In the genomic region with DNA sequence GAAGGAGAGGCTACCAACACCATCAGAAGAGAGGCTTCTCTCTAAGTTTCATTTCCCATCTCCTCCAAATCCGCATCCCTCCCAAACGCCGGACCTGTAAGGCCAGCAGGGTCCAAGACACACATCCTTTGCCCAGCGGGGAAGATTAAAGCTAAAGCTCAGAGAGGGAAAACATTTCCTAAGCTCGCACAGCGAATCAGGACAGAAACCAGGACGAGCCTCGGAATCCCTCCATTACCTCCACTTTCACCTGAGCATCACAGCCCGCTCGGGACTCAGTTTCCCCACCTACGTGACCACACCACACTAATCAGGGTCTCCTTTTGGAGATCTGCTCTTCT, we compare ENCODE assay signal across 8 cellular contexts. TPM values are rescaled to one million over a fixed set of nuclear protein-coding genes. Genes with fewer than 3 reads are reported as not detected.
A peak's percentile ranks its signal among the peaks of the same experiment; 100 is the strongest.
DNase-seq lines count a peak whose midpoint lies in the region; ATAC-seq, FAIRE-seq and TF ChIP-seq lines count a peak whose summit lies in the region.

No MANE protein-coding gene starts in this region.

- H3K27me3 ChIP-seq in HUES48 (ENCODE audit: control insufficient read depth, insufficient read depth, low read length) = peaks cover 6% of the 10 kb centered on the region
- no peaks in the 10 kb centered on the region for H3K27me3 ChIP-seq in bronchial epithelial cell (ENCODE audit: control insufficient read depth, insufficient read depth, low read length)
- H3K27me3 ChIP-seq in muscle layer of colon (ENCODE audit: control insufficient read depth in 1 of 2, insufficient read depth in 2 of 2, low read length in 2 of 2) = no peaks in the 10 kb centered on the region

- H3K9ac ChIP-seq in HUES48 (ENCODE audit: low read depth, low read length) (no peak overlapping the region), muscle layer of colon (ENCODE audit: low read length) (peak overlapping the region; percentile 71)

- TF ChIP-seq CTCF in AG10803 (conservative IDR thresholded peaks at IDR 0.05; ENCODE audit: low read length) = no peak
- TF ChIP-seq CTCF in bronchial epithelial cell (IDR thresholded peaks at IDR 0.05; ENCODE audit: insufficient read depth, low read length, severe bottlenecking) = no peak

- H3K27ac ChIP-seq in HUES48 (ENCODE audit: low read depth, low read length) (peak overlapping the region; percentile 92), muscle layer of colon (ENCODE audit: low read depth, low read length) (no peak overlapping the region)

- H3K36me3 ChIP-seq in HUES48 (ENCODE audit: control insufficient read depth, insufficient read depth, low read length) (no peaks in the 10 kb centered on the region), bronchial epithelial cell (ENCODE audit: control insufficient read depth, insufficient read depth, low read length) (no peaks in the 10 kb centered on the region), muscle layer of colon (ENCODE audit: insufficient read depth, low read length) (peaks cover 6% of the 10 kb centered on the region)

- H3K4me3 ChIP-seq in AG10803 (ENCODE audit: low read length) = peak overlapping the region; percentile 85
- H3K4me3 ChIP-seq in HUES48 (ENCODE audit: low read depth, low read length) = peak overlapping the region; percentile 86
- H3K4me3 ChIP-seq in bronchial epithelial cell (ENCODE audit: low read depth, low read length) = peak overlapping the region; percentile 92
- H3K4me3 ChIP-seq in muscle layer of colon (ENCODE audit: low read depth in 1 of 2, low read length in 2 of 2) = peak overlapping the region; percentile 63 to 91

- DNase-seq in AG10803 (ENCODE audit: low read depth) (peak; percentile 4), bronchial epithelial cell (ENCODE audit: low read depth) (no peak), AG08395 (ENCODE audit: low spot score) (no peak), LoVo (ENCODE audit: low spot score) (no peak), frontal cortex (ENCODE audit: low spot score in 2 of 2) (no peak)

- ATAC-seq in HG02852 (IDR thresholded peaks at IDR 0.05; ENCODE audit: unreplicated experiment) = no peak

- H3K9me3 ChIP-seq in HUES48 (ENCODE audit: control insufficient read depth, insufficient read depth, low read length) (no peaks in the 10 kb centered on the region), muscle layer of colon (ENCODE audit: low read length) (no peaks in the 10 kb centered on the region)

- FAIRE-seq in bronchial epithelial cell (lab: Jason Lieb, UNC) (no peak), frontal cortex (lab: Jason Lieb, UNC) (no peak)

- peaks cover 4% of the 10 kb centered on the region; the same call in 1 of the 2 replicates for H3K4me1 ChIP-seq in HUES48 (ENCODE audit: control insufficient read depth, insufficient read depth, low read length)
- peaks cover 24% of the 10 kb centered on the region for H3K4me1 ChIP-seq in muscle layer of colon (ENCODE audit: insufficient read depth, low read length)

RNA-seq across cellular contexts. Expression of gene FOSB, which starts 0.7 kb away (rescaled TPM):
- 3.6 and 4.2 TPM in 2 replicates for total RNA-seq in bronchial epithelial cell
- total RNA-seq in frontal cortex = 2.0 TPM

RNA-seq across cellular contexts. Expression of gene RTN2, which starts 29.8 kb away (rescaled TPM):
- total RNA-seq in bronchial epithelial cell (2.1 and 2.9 TPM in 2 replicates), frontal cortex (54.2 TPM)

RNA-seq across cellular contexts. Expression of gene PPM1N, which starts 31.2 kb away (rescaled TPM):
- 1.4 and 1.6 TPM in 2 replicates for total RNA-seq in bronchial epithelial cell
- 0.82 TPM for total RNA-seq in frontal cortex

RNA-seq across cellular contexts. Expression of gene VASP, which starts 40.2 kb away (rescaled TPM):
- total RNA-seq in bronchial epithelial cell (59.0 and 86.0 TPM in 2 replicates), frontal cortex (9.0 TPM)

RNA-seq across cellular contexts. Expression of gene ERCC1, which starts 43.4 kb away (rescaled TPM):
- total RNA-seq in bronchial epithelial cell (65.0 and 78.5 TPM in 2 replicates), frontal cortex (55.0 TPM)

Comparison
In these comparisons a context has a peak if more than half of its experiments do, and no peak if none do; other contexts are left out.
1. RNA of gene RTN2, which starts 29.8 kb away (total RNA-seq): 54.2 TPM in frontal cortex (single experiment); 2.1 to 2.9 TPM in bronchial epithelial cell; every median in the first group is over 10 times any median in the second.
2. Peak in every context shown above with its lines, with median percentiles within 50 percentile points of each other: H3K4me3 ChIP-seq.